ENCODE assay signal across 8 cellular contexts in genomic region chr14:71931492-71932228, GRCh38. TPM values are rescaled to one million over a fixed set of nuclear protein-coding genes. Genes with fewer than 3 reads are reported as not detected.
DNase-seq lines count a peak whose midpoint lies in the region; ATAC-seq and TF ChIP-seq lines count a peak whose summit lies in the region.

No MANE protein-coding gene starts in this region.

- H3K4me3 ChIP-seq in iPS-20b (ENCODE audit: low read length) (peak overlapping the region; percentile 65), tibial nerve (peak overlapping the region; percentile 12 to 65 (median 34))

- no peak overlapping the region for H3K27ac Mint-ChIP-seq in activated CD4-positive, alpha-beta T cell treated with anti-CD3 and anti-CD28 coated beads, Interleukin-2, amount 10 ng/mL, durations not matched to agents 7 days and 5 days
- H3K27ac Mint-ChIP-seq in activated T-helper 2 cell treated with anti-CD3 and anti-CD28 coated beads, Interferon-gamma antibody, Interleukin-2, Interleukin-4, amounts not matched to agents 10 μg/mL and 5 μg/mL and 100 μg/mL, durations not matched to agents 14 hours and 24 hours and 36 hours = no peak overlapping the region

- CTCF ChIA-PET in activated CD4-positive, alpha-beta T cell treated with anti-CD3 and anti-CD28 coated beads, Interleukin-2, amount 10 ng/mL, durations not matched to agents 7 days and 5 days (lab: Charles Lee) = interaction anchor here (1.0 kb wide), 1 partner anchor 16 kb away, joined by 3 read pairs; no protein-coding TSS in a partner anchor

- no peak for TF ChIP-seq CTCF in tibial nerve (IDR thresholded peaks at IDR 0.05)

- H3K9ac ChIP-seq in iPS-20b (ENCODE audit: low read depth, low read length) = peak overlapping the region; percentile 36; the same call in 1 of the 2 replicates

- 11 to 15% methylated on average over 28 to 36 of the region's 36 CpGs for WGBS in tibial nerve, 2 donors

- peaks cover 59% of the 10 kb centered on the region for H3K27me3 Mint-ChIP-seq in activated CD4-positive, alpha-beta T cell treated with anti-CD3 and anti-CD28 coated beads, Interleukin-2, amount 10 ng/mL, durations not matched to agents 7 days and 5 days
- H3K27me3 Mint-ChIP-seq in activated T-helper 2 cell treated with anti-CD3 and anti-CD28 coated beads, Interferon-gamma antibody, Interleukin-2, Interleukin-4, amounts not matched to agents 10 μg/mL and 5 μg/mL and 100 μg/mL, durations not matched to agents 14 hours and 24 hours and 36 hours (ENCODE audit: low read depth) = peaks cover 55% of the 10 kb centered on the region

- peak in 1 of 2 donors; percentile 28 for TF ChIP-seq EP300 in tibial nerve (IDR thresholded peaks at IDR 0.05)

- ATAC-seq in GM19397 (IDR thresholded peaks at IDR 0.05; ENCODE audit: unreplicated experiment) = no peak
- ATAC-seq in GM21423 (IDR thresholded peaks at IDR 0.05; ENCODE audit: unreplicated experiment) = no peak

- intact Hi-C loops in activated T-helper 2 cell treated with anti-CD3 and anti-CD28 coated beads, Interferon-gamma antibody, Interleukin-2, Interleukin-4, amounts not matched to agents 10 μg/mL and 5 μg/mL and 100 μg/mL, durations not matched to agents 14 hours and 24 hours and 36 hours (cut with micrococcal nuclease) = loop anchor here (2.0 to 5.0 kb wide), 3 partner anchors 91 to 491 kb away; no protein-coding TSS in a partner anchor

- peaks cover 12% of the 10 kb centered on the region for H3K4me1 Mint-ChIP-seq in activated CD4-positive, alpha-beta T cell treated with anti-CD3 and anti-CD28 coated beads, Interleukin-2, amount 10 ng/mL, durations not matched to agents 7 days and 5 days
- H3K4me1 Mint-ChIP-seq in activated T-helper 2 cell treated with anti-CD3 and anti-CD28 coated beads, Interferon-gamma antibody, Interleukin-2, Interleukin-4, amounts not matched to agents 10 μg/mL and 5 μg/mL and 100 μg/mL, durations not matched to agents 14 hours and 24 hours and 36 hours (ENCODE audit: low read depth) = peaks cover 15% of the 10 kb centered on the region

- no peak overlapping the region for H3K4me3 Mint-ChIP-seq in activated CD4-positive, alpha-beta T cell treated with anti-CD3 and anti-CD28 coated beads, Interleukin-2, amount 10 ng/mL, durations not matched to agents 7 days and 5 days
- peak overlapping the region; percentile 47 for H3K4me3 Mint-ChIP-seq in activated T-helper 2 cell treated with anti-CD3 and anti-CD28 coated beads, Interferon-gamma antibody, Interleukin-2, Interleukin-4, amounts not matched to agents 10 μg/mL and 5 μg/mL and 100 μg/mL, durations not matched to agents 14 hours and 24 hours and 36 hours (ENCODE audit: low read depth)

- no peaks in the 10 kb centered on the region for H3K9me3 Mint-ChIP-seq in activated CD4-positive, alpha-beta T cell treated with anti-CD3 and anti-CD28 coated beads, Interleukin-2, amount 10 ng/mL, durations not matched to agents 7 days and 5 days
- no peaks in the 10 kb centered on the region for H3K9me3 Mint-ChIP-seq in activated T-helper 2 cell treated with anti-CD3 and anti-CD28 coated beads, Interferon-gamma antibody, Interleukin-2, Interleukin-4, amounts not matched to agents 10 μg/mL and 5 μg/mL and 100 μg/mL, durations not matched to agents 14 hours and 24 hours and 36 hours

- no peaks in the 10 kb centered on the region for H3K9me3 ChIP-seq in iPS-20b (ENCODE audit: insufficient read depth, low read depth, low read length)
- no peaks in the 10 kb centered on the region for H3K9me3 ChIP-seq in tibial nerve

- peaks cover 52% of the 10 kb centered on the region for H3K27me3 ChIP-seq in iPS-20b (ENCODE audit: insufficient read depth, low read length)
- H3K27me3 ChIP-seq in tibial nerve = peaks cover 0 to 15% of the 10 kb centered on the region in 2 donors

- no peaks in the 10 kb centered on the region for H3K36me3 ChIP-seq in iPS-20b (ENCODE audit: insufficient read depth, low read depth, low read length)
- no peaks in the 10 kb centered on the region for H3K36me3 ChIP-seq in tibial nerve

- TF ChIP-seq POLR2A in tibial nerve (IDR thresholded peaks at IDR 0.05) = no peak

- peak; percentile 8 for DNase-seq in activated CD4-positive, alpha-beta T cell treated with anti-CD3 and anti-CD28 coated beads, Interleukin-2, amount 10 ng/mL, durations not matched to agents 7 days and 5 days
- DNase-seq in activated CD4-positive, alpha-beta T cell treated with anti-CD3 and anti-CD28 coated beads, Interleukin-2, amount 50 U/mL, for 1 hour = no peak
- no peak for DNase-seq in activated T-helper 2 cell treated with anti-CD3 and anti-CD28 coated beads, Interferon-gamma antibody, Interleukin-2, Interleukin-4, amounts not matched to agents 10 μg/mL and 5 μg/mL and 100 μg/mL, durations not matched to agents 14 hours and 24 hours and 36 hours (ENCODE audit: low spot score)
- DNase-seq in tibial nerve (ENCODE audit: low spot score in 2 of 2) (peak; percentile 50 to 63), T1000 (lab: John Stamatoyannopoulos, UW) (no peak)

- H3K36me3 Mint-ChIP-seq in activated CD4-positive, alpha-beta T cell treated with anti-CD3 and anti-CD28 coated beads, Interleukin-2, amount 10 ng/mL, durations not matched to agents 7 days and 5 days (ENCODE audit: low read depth) = no peaks in the 10 kb centered on the region
- H3K36me3 Mint-ChIP-seq in activated T-helper 2 cell treated with anti-CD3 and anti-CD28 coated beads, Interferon-gamma antibody, Interleukin-2, Interleukin-4, amounts not matched to agents 10 μg/mL and 5 μg/mL and 100 μg/mL, durations not matched to agents 14 hours and 24 hours and 36 hours (ENCODE audit: low read depth) = no peaks in the 10 kb centered on the region

- H3K4me1 ChIP-seq in iPS-20b (ENCODE audit: insufficient read depth, low read length) (peaks cover 4% of the 10 kb centered on the region; the same call in 1 of the 2 replicates), tibial nerve (peaks cover 0 to 18% (median 0%) of the 10 kb centered on the region in 4 donors)

- POLR2A ChIA-PET in activated CD4-positive, alpha-beta T cell treated with anti-CD3 and anti-CD28 coated beads, Interleukin-2, amount 10 ng/mL, durations not matched to agents 7 days and 5 days (lab: Charles Lee) = no interaction called here

- H3K27ac ChIP-seq in iPS-20b (ENCODE audit: low read length) (no peak overlapping the region), tibial nerve (peak overlapping the region in 3 of 4 donors; percentile 47 to 85 (median 72))

RNA-seq across cellular contexts. Expression of gene RGS6, which starts 0.6 kb away (rescaled TPM):
- total RNA-seq in activated CD4-positive, alpha-beta T cell treated with anti-CD3 and anti-CD28 coated beads, Interleukin-2, amount 10 ng/mL, durations not matched to agents 7 days and 5 days = 1 to 10 TPM; 1.4 TPM
- 2.8 and 3.7 TPM in 2 replicates for total RNA-seq in activated T-helper 2 cell treated with anti-CD3 and anti-CD28 coated beads, Interferon-gamma antibody, Interleukin-2, Interleukin-4, amounts not matched to agents 10 μg/mL and 5 μg/mL and 100 μg/mL, durations not matched to agents 14 hours and 24 hours and 36 hours
- 10 to 100 TPM; 43.5 to 67.2 (median 54.7) TPM for total RNA-seq in tibial nerve

Comparison
In these comparisons a context has a peak if more than half of its experiments do, and no peak if none do; other contexts are left out.
1. DNase-seq: peak in activated CD4-positive, alpha-beta T cell treated with anti-CD3 and anti-CD28 coated beads, Interleukin-2, amount 10 ng/mL, durations not matched to agents 7 days and 5 days (single experiment) and tibial nerve (2 of 2); none in activated CD4-positive, alpha-beta T cell treated with anti-CD3 and anti-CD28 coated beads, Interleukin-2, amount 50 U/mL, for 1 hour (single experiment), activated T-helper 2 cell treated with anti-CD3 and anti-CD28 coated beads, Interferon-gamma antibody, Interleukin-2, Interleukin-4, amounts not matched to agents 10 μg/mL and 5 μg/mL and 100 μg/mL, durations not matched to agents 14 hours and 24 hours and 36 hours (single experiment) and T1000 (single experiment).